ENCODE assay signal across 10 cellular contexts in genomic region chr11:64888406-64888757, GRCh38. TPM values are rescaled to one million over a fixed set of nuclear protein-coding genes. Genes with fewer than 3 reads are reported as not detected.
A peak's percentile ranks its signal among the peaks of the same experiment; 100 is the strongest.
DNase-seq lines count a peak whose midpoint lies in the region; ATAC-seq, FAIRE-seq and TF ChIP-seq lines count a peak whose summit lies in the region.
"Had no signal": no experiment of that assay in that cellular context is flagged by ENCODE, and none has a peak within 500 bp of the region (broad histone marks: within the 10 kb centered on the region; RNA-seq: fewer than 3 reads in every experiment).

No MANE protein-coding gene starts in this region.

- no peak for TF ChIP-seq RAD21 in HepG2 (CRISPR knock-in tag; IDR thresholded peaks at IDR 0.05)

- H3K27ac ChIP-seq in HepG2 (ENCODE audit: extremely low read length, insufficient read depth, low read length) (peak overlapping the region; percentile 67), right lobe of liver (peak overlapping the region in 1 of 3 donors; percentile 37), astrocyte (ENCODE audit: low read depth, low read length) (no peak overlapping the region), muscle layer of duodenum (ENCODE audit: low read length) (peak overlapping the region; percentile 30), brain microvascular endothelial cell (no peak overlapping the region)

- POLR2A ChIA-PET in HepG2 (lab: Yijun Ruan, JAX) = interaction anchor here (0.7 to 11.5 kb wide), 13 partner anchors 12 to 373 kb away, joined by 3 to 132 read pairs (median 7); partner anchors contain the start of genes BATF2, EHD1, GPHA2 and POLA2

- H3K27ac Mint-ChIP-seq in astrocyte (ENCODE audit: unreplicated experiment) = no peak overlapping the region

- TF ChIP-seq POLR2A in HepG2 (IDR thresholded peaks at IDR 0.05; ENCODE audit: insufficient read depth in 1 of 2, low read depth in 2 of 2, low read length in 2 of 2) (no peak), right lobe of liver (IDR thresholded peaks at IDR 0.05) (no peak)

- H3K9me3 ChIP-seq in HepG2 (ENCODE audit: low read length) = no peaks in the 10 kb centered on the region
- H3K9me3 ChIP-seq in right lobe of liver = no peaks in the 10 kb centered on the region
- H3K9me3 ChIP-seq in astrocyte (ENCODE audit: insufficient read depth, low read depth, low read length) = no peaks in the 10 kb centered on the region
- H3K9me3 ChIP-seq in muscle layer of duodenum (ENCODE audit: control insufficient read depth in 1 of 2, low read length in 2 of 2) = no peaks in the 10 kb centered on the region

- H3K9me3 Mint-ChIP-seq in astrocyte (ENCODE audit: unreplicated experiment) = no peaks in the 10 kb centered on the region

- no peak for DNase-seq in HepG2 (ENCODE audit: low spot score)
- DNase-seq in right lobe of liver = no peak
- DNase-seq in astrocyte (ENCODE audit: low read depth) = no peak
- no peak for DNase-seq in brain microvascular endothelial cell
- DNase-seq in HT-29 (ENCODE audit: low spot score) = no peak

- 1% methylated on average over 7 of the region's 8 CpGs for WGBS in HepG2 (ENCODE audit: low lambda C conversion rate)
- 21% methylated on average over 4 of the region's 8 CpGs for WGBS in right lobe of liver (ENCODE audit: insufficient coverage, low coverage, low lambda C conversion rate, missing lambda C conversion rate)

- peak overlapping the region; percentile 58 for H3K9ac ChIP-seq in HepG2 (ENCODE audit: insufficient read depth, low read depth, low read length)
- peak overlapping the region; percentile 52 for H3K9ac ChIP-seq in astrocyte (ENCODE audit: low read length)

- H3K36me3 Mint-ChIP-seq in astrocyte (ENCODE audit: low read depth, unreplicated experiment) = peaks cover 2% of the 10 kb centered on the region

- no peak for FAIRE-seq in HepG2 (lab: Jason Lieb, UNC)
- no peak for FAIRE-seq in astrocyte (lab: Jason Lieb, UNC)

- no peak for TF ChIP-seq CTCF in HepG2 (CRISPR knock-in tag; IDR thresholded peaks at IDR 0.05)
- no peak for TF ChIP-seq CTCF in right lobe of liver (IDR thresholded peaks at IDR 0.05)
- no peak for TF ChIP-seq CTCF in astrocyte (IDR thresholded peaks at IDR 0.05; ENCODE audit: insufficient read depth, low read depth, low read length)
- no peak for TF ChIP-seq CTCF in brain microvascular endothelial cell (IDR thresholded peaks at IDR 0.05; ENCODE audit: low read depth, low read length, missing control alignments)

- H3K36me3 ChIP-seq in HepG2 (replicated peaks in 1 of 2; ENCODE audit: control insufficient read depth in 1 of 2, insufficient read depth in 2 of 2, low read length in 2 of 2) = no peaks in the 10 kb centered on the region
- H3K36me3 ChIP-seq in right lobe of liver = no peaks in the 10 kb centered on the region
- H3K36me3 ChIP-seq in astrocyte (ENCODE audit: insufficient read depth, low read length) = no peaks in the 10 kb centered on the region
- no peaks in the 10 kb centered on the region for H3K36me3 ChIP-seq in muscle layer of duodenum (ENCODE audit: control insufficient read depth in 1 of 2, insufficient read depth in 2 of 2, low read length in 2 of 2)
- no peaks in the 10 kb centered on the region for H3K36me3 ChIP-seq in brain microvascular endothelial cell (replicated peaks)

- no peak overlapping the region for H2AFZ ChIP-seq in HepG2 (ENCODE audit: low read length)
- peak overlapping the region; percentile 99 for H2AFZ ChIP-seq in astrocyte (ENCODE audit: low read depth, low read length)

- CTCF ChIA-PET in HepG2 (lab: Yijun Ruan, JAX; ENCODE audit: low intra/inter-chr PET ratio, low total read pairs) = interaction anchor here (1.5 kb wide), 1 partner anchor 41 kb away, joined by 16 read pairs; no protein-coding TSS in a partner anchor

- TF ChIP-seq EP300 in HepG2 (IDR thresholded peaks at IDR 0.05; ENCODE audit: low read depth in 2 of 2, low read length in 2 of 2) (no peak; a peak in 1 of 4 replicates), HepG2 (CRISPR knock-in tag; IDR thresholded peaks at IDR 0.05; ENCODE audit: borderline replicate concordance) (no peak)

- H3K27me3 Mint-ChIP-seq in astrocyte (ENCODE audit: low read depth, unreplicated experiment) = peaks cover 7% of the 10 kb centered on the region

- H3K4me2 ChIP-seq in HepG2 (ENCODE audit: low read depth, low read length) (peak overlapping the region; percentile 98), astrocyte (ENCODE audit: low read length) (peak overlapping the region; percentile 85)

- ATAC-seq in HepG2 (no peak), right lobe of liver (no peak), GM21723 (IDR thresholded peaks at IDR 0.05; ENCODE audit: unreplicated experiment) (no peak), HG03108 (IDR thresholded peaks at IDR 0.05; ENCODE audit: unreplicated experiment) (no peak)

- H3K79me2 ChIP-seq in HepG2 (ENCODE audit: insufficient read depth, low read length) (peaks cover 27% of the 10 kb centered on the region), astrocyte (ENCODE audit: insufficient read depth, low read length) (no peaks in the 10 kb centered on the region)

- H3K4me3 ChIP-seq in HepG2 (replicated peaks in 1 of 3; ENCODE audit: insufficient read depth in 1 of 3, low read depth in 2 of 3, low read length in 3 of 3) = peak overlapping the region; percentile 19 to 76 (median 42)
- H3K4me3 ChIP-seq in right lobe of liver = no peak overlapping the region
- peak overlapping the region; percentile 38 for H3K4me3 ChIP-seq in astrocyte (ENCODE audit: insufficient read depth, low read depth, low read length)
- H3K4me3 ChIP-seq in muscle layer of duodenum (ENCODE audit: low read depth in 1 of 2, low read length in 2 of 2) = peak overlapping the region; percentile 21 to 54
- no peak overlapping the region for H3K4me3 ChIP-seq in brain microvascular endothelial cell (ENCODE audit: low read depth, low read length)

- BruUV-seq in HepG2 (replicated peaks; lab: Mats Ljungman, UMichigan) = no TSS peak

- H3K4me3 Mint-ChIP-seq in astrocyte (ENCODE audit: unreplicated experiment) = peak overlapping the region; percentile 79

- H3K4me1 Mint-ChIP-seq in astrocyte (ENCODE audit: low read depth, unreplicated experiment) = peaks cover 14% of the 10 kb centered on the region

- intact Hi-C loops in HepG2 (cut with micrococcal nuclease; ENCODE audit: unreplicated experiment) = loop anchor here (2.0 kb wide), 1 partner anchor 18 kb away; no protein-coding TSS in a partner anchor
- intact Hi-C loops in right lobe of liver (cut with DNase I) = no loop called here

- H3K4me1 ChIP-seq in HepG2 (ENCODE audit: insufficient read depth, low read length) (peaks cover 87% of the 10 kb centered on the region), right lobe of liver (peaks cover 0 to 46% (median 8%) of the 10 kb centered on the region in 4 donors), astrocyte (ENCODE audit: insufficient read depth, low read length) (peaks cover 8% of the 10 kb centered on the region), muscle layer of duodenum (ENCODE audit: control insufficient read depth in 1 of 2, insufficient read depth in 2 of 2, low read length in 2 of 2) (peaks cover 0 to 11% of the 10 kb centered on the region in 2 donors)

- H3K27me3 ChIP-seq in HepG2 (ENCODE audit: control insufficient read depth in 1 of 2, insufficient read depth in 2 of 2, low read length in 2 of 2) (no peaks in the 10 kb centered on the region; a peak in 1 of 5 replicates), right lobe of liver (no peaks in the 10 kb centered on the region), astrocyte (ENCODE audit: insufficient read depth, low read length) (no peaks in the 10 kb centered on the region), muscle layer of duodenum (ENCODE audit: low read depth, low read length) (no peaks in the 10 kb centered on the region), brain microvascular endothelial cell (replicated peaks) (no peaks in the 10 kb centered on the region)

- H4K20me1 ChIP-seq in HepG2 (ENCODE audit: insufficient read depth, low read length) (peaks cover 10% of the 10 kb centered on the region; the same call in 1 of the 2 replicates), astrocyte (ENCODE audit: insufficient read depth, low read length) (no peaks in the 10 kb centered on the region)

- in situ Hi-C loops in HepG2 (cut with HindIII; ENCODE audit: extremely low pct_ligation_motif_present, low pct_unique_long_range_greater_than_20kb) = no loop called here
- in situ Hi-C loops in brain microvascular endothelial cell (cut with HindIII; ENCODE audit: low pct_ligation_motif_present, low sequenced_read_pairs) = no loop called here

RNA-seq across cellular contexts. Expression of gene EHD1, which starts 10.0 kb away (rescaled TPM):
- total RNA-seq in HepG2 (2016; rRNA removed; fragmentation: Illumina TruSeq; extraction: Trizol) = 22.0 and 26.6 TPM in 2 replicates
- 8.1 and 9.7 TPM in 2 replicates for total RNA-seq in HepG2 (2016; cell fraction: cytosol; rRNA removed; fragmentation: Illumina TruSeq; extraction: Trizol; ENCODE audit: low read depth)
- 22.9 and 29.1 TPM in 2 replicates for total RNA-seq in HepG2 (2016; cell fraction: insoluble cytoplasmic fraction; rRNA removed; fragmentation: Illumina TruSeq; extraction: Trizol)
- total RNA-seq in HepG2 (2016; cell fraction: membrane; rRNA removed; fragmentation: Illumina TruSeq; extraction: Trizol) = 11.0 and 11.5 TPM in 2 replicates
- total RNA-seq in HepG2 (2016; cell fraction: nucleus; rRNA removed; fragmentation: Illumina TruSeq; extraction: Trizol) = 16.8 and 19.6 TPM in 2 replicates
- 23.6 and 29.4 TPM in 2 replicates for polyA plus RNA-seq in HepG2 (2011; rRNA removed)
- 20.8 and 31.1 TPM in 2 replicates for polyA plus RNA-seq in HepG2 (2011; cell fraction: cytosol; rRNA removed)
- polyA plus RNA-seq in HepG2 (2011; cell fraction: nucleus; rRNA removed) = 42.3 and 43.0 TPM in 2 replicates
- polyA plus RNA-seq in HepG2 (2012) = 18.8 and 23.3 TPM in 2 replicates
- polyA plus RNA-seq in HepG2 (2016; cell fraction: cytosol; fragmentation: Illumina TruSeq; extraction: Trizol; ENCODE audit: low read depth) = 3.5 and 3.9 TPM in 2 replicates
- 29.0 and 35.3 TPM in 2 replicates for polyA plus RNA-seq in HepG2 (2016; cell fraction: insoluble cytoplasmic fraction; fragmentation: Illumina TruSeq; extraction: Trizol; ENCODE audit: low read depth)
- polyA plus RNA-seq in HepG2 (2016; cell fraction: membrane; fragmentation: Illumina TruSeq; extraction: Trizol; ENCODE audit: low read depth) = 7.9 and 9.3 TPM in 2 replicates
- polyA plus RNA-seq in HepG2 (2016; cell fraction: nucleus; fragmentation: Illumina TruSeq; extraction: Trizol; ENCODE audit: insufficient read depth, low read depth) = 33.4 and 34.4 TPM in 2 replicates
- polyA minus RNA-seq in HepG2 (2011; rRNA and poly(A)+ RNA removed; ENCODE audit: low replicate concordance) = 63.9 and 78.7 TPM in 2 replicates
- 21.2 and 28.0 TPM in 2 replicates for polyA minus RNA-seq in HepG2 (2011; cell fraction: cytosol; rRNA and poly(A)+ RNA removed)
- polyA minus RNA-seq in HepG2 (2011; cell fraction: nucleus; rRNA and poly(A)+ RNA removed) = 15.5 and 22.1 TPM in 2 replicates
- 10 to 100 TPM; 18.8 to 36.1 (median 26.3) TPM for total RNA-seq in right lobe of liver
- total RNA-seq in astrocyte = 182 and 201 TPM in 2 replicates
- 118 and 123 TPM in 2 replicates for total RNA-seq in HT-29 (2014; rRNA removed; shearing (Covaris generic))

RNA-seq across cellular contexts. Expression of gene ATG2A, which starts 28.6 kb away (rescaled TPM):
- total RNA-seq in HepG2 (2016; rRNA removed; fragmentation: Illumina TruSeq; extraction: Trizol) (6.5 and 6.7 TPM in 2 replicates), right lobe of liver (10 to 100 TPM; 26.4 to 42.9 (median 32.2) TPM), astrocyte (21.4 and 21.8 TPM in 2 replicates)
- 5.0 and 5.3 TPM in 2 replicates for total RNA-seq in HepG2 (2016; cell fraction: cytosol; rRNA removed; fragmentation: Illumina TruSeq; extraction: Trizol; ENCODE audit: low read depth)
- total RNA-seq in HepG2 (2016; cell fraction: insoluble cytoplasmic fraction; rRNA removed; fragmentation: Illumina TruSeq; extraction: Trizol) = 5.7 and 6.9 TPM in 2 replicates
- 3.5 and 4.7 TPM in 2 replicates for total RNA-seq in HepG2 (2016; cell fraction: membrane; rRNA removed; fragmentation: Illumina TruSeq; extraction: Trizol)
- 7.1 and 8.3 TPM in 2 replicates for total RNA-seq in HepG2 (2016; cell fraction: nucleus; rRNA removed; fragmentation: Illumina TruSeq; extraction: Trizol)
- polyA plus RNA-seq in HepG2 (2011; rRNA removed) = 8.0 and 13.2 TPM in 2 replicates
- 4.6 and 6.5 TPM in 2 replicates for polyA plus RNA-seq in HepG2 (2011; cell fraction: cytosol; rRNA removed)
- 81.8 and 92.1 TPM in 2 replicates for polyA plus RNA-seq in HepG2 (2011; cell fraction: nucleus; rRNA removed)
- 14.9 and 21.4 TPM in 2 replicates for polyA plus RNA-seq in HepG2 (2012)
- 1.0 and 1.2 TPM in 2 replicates for polyA plus RNA-seq in HepG2 (2016; cell fraction: cytosol; fragmentation: Illumina TruSeq; extraction: Trizol; ENCODE audit: low read depth)
- 5.5 and 7.6 TPM in 2 replicates for polyA plus RNA-seq in HepG2 (2016; cell fraction: insoluble cytoplasmic fraction; fragmentation: Illumina TruSeq; extraction: Trizol; ENCODE audit: low read depth)
- 1.9 and 2.0 TPM in 2 replicates for polyA plus RNA-seq in HepG2 (2016; cell fraction: membrane; fragmentation: Illumina TruSeq; extraction: Trizol; ENCODE audit: low read depth)
- polyA plus RNA-seq in HepG2 (2016; cell fraction: nucleus; fragmentation: Illumina TruSeq; extraction: Trizol; ENCODE audit: insufficient read depth, low read depth) = 19.9 and 22.1 TPM in 2 replicates
- polyA minus RNA-seq in HepG2 (2011; rRNA and poly(A)+ RNA removed; ENCODE audit: low replicate concordance) = 20.7 and 23.4 TPM in 2 replicates
- 11.5 and 17.2 TPM in 2 replicates for polyA minus RNA-seq in HepG2 (2011; cell fraction: cytosol; rRNA and poly(A)+ RNA removed)
- 24.7 and 27.0 TPM in 2 replicates for polyA minus RNA-seq in HepG2 (2011; cell fraction: nucleus; rRNA and poly(A)+ RNA removed)
- 47.1 and 50.5 TPM in 2 replicates for total RNA-seq in HT-29 (2014; rRNA removed; shearing (Covaris generic))

RNA-seq across cellular contexts. Expression of gene PPP2R5B, which starts 36.1 kb away (rescaled TPM):
- 1.6 and 2.3 TPM in 2 replicates for total RNA-seq in HepG2 (2016; rRNA removed; fragmentation: Illumina TruSeq; extraction: Trizol)
- 0.53 and 0.61 TPM in 2 replicates for total RNA-seq in HepG2 (2016; cell fraction: cytosol; rRNA removed; fragmentation: Illumina TruSeq; extraction: Trizol; ENCODE audit: low read depth)
- 1.6 and 2.9 TPM in 2 replicates for total RNA-seq in HepG2 (2016; cell fraction: insoluble cytoplasmic fraction; rRNA removed; fragmentation: Illumina TruSeq; extraction: Trizol)
- 1.7 and 1.9 TPM in 2 replicates for total RNA-seq in HepG2 (2016; cell fraction: membrane; rRNA removed; fragmentation: Illumina TruSeq; extraction: Trizol)
- total RNA-seq in HepG2 (2016; cell fraction: nucleus; rRNA removed; fragmentation: Illumina TruSeq; extraction: Trizol) = 1.9 and 2.8 TPM in 2 replicates
- 8.3 and 12.6 TPM in 2 replicates for polyA plus RNA-seq in HepG2 (2011; rRNA removed)
- polyA plus RNA-seq in HepG2 (2011; cell fraction: cytosol; rRNA removed) = 5.2 and 5.5 TPM in 2 replicates
- polyA plus RNA-seq in HepG2 (2011; cell fraction: nucleus; rRNA removed) = 38.0 and 39.6 TPM in 2 replicates
- polyA plus RNA-seq in HepG2 (2012) = 6.5 and 7.2 TPM in 2 replicates
- 0.45 and 0.76 TPM in 2 replicates for polyA plus RNA-seq in HepG2 (2016; cell fraction: cytosol; fragmentation: Illumina TruSeq; extraction: Trizol; ENCODE audit: low read depth)
- 1.6 and 2.0 TPM in 2 replicates for polyA plus RNA-seq in HepG2 (2016; cell fraction: insoluble cytoplasmic fraction; fragmentation: Illumina TruSeq; extraction: Trizol; ENCODE audit: low read depth)
- polyA plus RNA-seq in HepG2 (2016; cell fraction: membrane; fragmentation: Illumina TruSeq; extraction: Trizol; ENCODE audit: low read depth) = 1.3 and 2.0 TPM in 2 replicates
- 6.5 and 7.0 TPM in 2 replicates for polyA plus RNA-seq in HepG2 (2016; cell fraction: nucleus; fragmentation: Illumina TruSeq; extraction: Trizol; ENCODE audit: insufficient read depth, low read depth)
- polyA minus RNA-seq in HepG2 (2011; rRNA and poly(A)+ RNA removed; ENCODE audit: low replicate concordance) = 4.2 and 6.0 TPM in 2 replicates
- 2.0 and 4.1 TPM in 2 replicates for polyA minus RNA-seq in HepG2 (2011; cell fraction: cytosol; rRNA and poly(A)+ RNA removed)
- polyA minus RNA-seq in HepG2 (2011; cell fraction: nucleus; rRNA and poly(A)+ RNA removed) = 4.6 and 4.8 TPM in 2 replicates
- total RNA-seq in right lobe of liver = 10 to 100 TPM in 1 of 6 experiments, 1 to 10 TPM in 5; 6.8 to 12.6 (median 8.9) TPM
- 22.5 and 24.1 TPM in 2 replicates for total RNA-seq in astrocyte
- total RNA-seq in HT-29 (2014; rRNA removed; shearing (Covaris generic)) = 7.9 and 8.9 TPM in 2 replicates

RNA-seq across cellular contexts. Expression of gene CDC42BPG, which starts 43.9 kb away (rescaled TPM):
- total RNA-seq in HepG2 (2016; rRNA removed; fragmentation: Illumina TruSeq; extraction: Trizol) (0.77 and 1.4 TPM in 2 replicates), right lobe of liver (1 to 10 TPM in 1 of 6 experiments, under 1 TPM in 5; 0.63 to 1.1 (median 0.99) TPM), astrocyte (2.0 and 4.6 TPM in 2 replicates)
- total RNA-seq in HepG2 (2016; cell fraction: cytosol; rRNA removed; fragmentation: Illumina TruSeq; extraction: Trizol; ENCODE audit: low read depth) = 0.10 and 0.35 TPM in 2 replicates
- total RNA-seq in HepG2 (2016; cell fraction: insoluble cytoplasmic fraction; rRNA removed; fragmentation: Illumina TruSeq; extraction: Trizol) = 0.42 and 1.4 TPM in 2 replicates
- total RNA-seq in HepG2 (2016; cell fraction: membrane; rRNA removed; fragmentation: Illumina TruSeq; extraction: Trizol) = 0.37 and 0.38 TPM in 2 replicates
- total RNA-seq in HepG2 (2016; cell fraction: nucleus; rRNA removed; fragmentation: Illumina TruSeq; extraction: Trizol) = 1.8 and 2.0 TPM in 2 replicates
- polyA plus RNA-seq in HepG2 (2011; rRNA removed) = 0.55 and 0.99 TPM in 2 replicates
- polyA plus RNA-seq in HepG2 (2011; cell fraction: cytosol; rRNA removed) = 0.34 and 0.54 TPM in 2 replicates
- polyA plus RNA-seq in HepG2 (2011; cell fraction: nucleus; rRNA removed) = 6.3 and 7.3 TPM in 2 replicates
- 1.2 and 1.3 TPM in 2 replicates for polyA plus RNA-seq in HepG2 (2012)
- polyA plus RNA-seq in HepG2 (2016; cell fraction: cytosol; fragmentation: Illumina TruSeq; extraction: Trizol; ENCODE audit: low read depth) = 0.06 and 0.11 TPM in 2 replicates
- polyA plus RNA-seq in HepG2 (2016; cell fraction: insoluble cytoplasmic fraction; fragmentation: Illumina TruSeq; extraction: Trizol; ENCODE audit: low read depth) = 0.63 and 0.75 TPM in 2 replicates
- 0.24 and 0.70 TPM in 2 replicates for polyA plus RNA-seq in HepG2 (2016; cell fraction: membrane; fragmentation: Illumina TruSeq; extraction: Trizol; ENCODE audit: low read depth)
- polyA plus RNA-seq in HepG2 (2016; cell fraction: nucleus; fragmentation: Illumina TruSeq; extraction: Trizol; ENCODE audit: insufficient read depth, low read depth) = 4.9 and 5.6 TPM in 2 replicates
- polyA minus RNA-seq in HepG2 (2011; rRNA and poly(A)+ RNA removed; ENCODE audit: low replicate concordance) = 1.3 and 2.7 TPM in 2 replicates
- 0.59 and 1.6 TPM in 2 replicates for polyA minus RNA-seq in HepG2 (2011; cell fraction: cytosol; rRNA and poly(A)+ RNA removed)
- 1.9 and 4.0 TPM in 2 replicates for polyA minus RNA-seq in HepG2 (2011; cell fraction: nucleus; rRNA and poly(A)+ RNA removed)
- total RNA-seq in HT-29 (2014; rRNA removed; shearing (Covaris generic)) = 22.7 and 24.7 TPM in 2 replicates

RNA-seq across cellular contexts. Expression of gene GPHA2, which starts 47.3 kb away (rescaled TPM):
- total RNA-seq in HepG2 (2016; rRNA removed; fragmentation: Illumina TruSeq; extraction: Trizol) (11.6 and 19.1 TPM in 2 replicates), right lobe of liver (under 1 TPM in 1 of 6 experiments, not detected in 5; 0.46 TPM), astrocyte (not detected in 2 replicates)
- total RNA-seq in HepG2 (2016; cell fraction: cytosol; rRNA removed; fragmentation: Illumina TruSeq; extraction: Trizol; ENCODE audit: low read depth) = 5.4 and 8.4 TPM in 2 replicates
- total RNA-seq in HepG2 (2016; cell fraction: insoluble cytoplasmic fraction; rRNA removed; fragmentation: Illumina TruSeq; extraction: Trizol) = 14.5 and 23.6 TPM in 2 replicates
- total RNA-seq in HepG2 (2016; cell fraction: membrane; rRNA removed; fragmentation: Illumina TruSeq; extraction: Trizol) = 9.9 and 10.1 TPM in 2 replicates
- 16.1 and 16.5 TPM in 2 replicates for total RNA-seq in HepG2 (2016; cell fraction: nucleus; rRNA removed; fragmentation: Illumina TruSeq; extraction: Trizol)
- 10.1 and 13.0 TPM in 2 replicates for polyA plus RNA-seq in HepG2 (2011; rRNA removed)
- polyA plus RNA-seq in HepG2 (2011; cell fraction: cytosol; rRNA removed) = 9.1 and 24.9 TPM in 2 replicates
- 5.5 and 7.6 TPM in 2 replicates for polyA plus RNA-seq in HepG2 (2011; cell fraction: nucleus; rRNA removed)
- polyA plus RNA-seq in HepG2 (2012) = 4.9 and 6.7 TPM in 2 replicates
- polyA plus RNA-seq in HepG2 (2016; cell fraction: cytosol; fragmentation: Illumina TruSeq; extraction: Trizol; ENCODE audit: low read depth) = 8.6 and 12.5 TPM in 2 replicates
- 17.0 and 17.6 TPM in 2 replicates for polyA plus RNA-seq in HepG2 (2016; cell fraction: insoluble cytoplasmic fraction; fragmentation: Illumina TruSeq; extraction: Trizol; ENCODE audit: low read depth)
- 11.7 and 13.3 TPM in 2 replicates for polyA plus RNA-seq in HepG2 (2016; cell fraction: membrane; fragmentation: Illumina TruSeq; extraction: Trizol; ENCODE audit: low read depth)
- polyA plus RNA-seq in HepG2 (2016; cell fraction: nucleus; fragmentation: Illumina TruSeq; extraction: Trizol; ENCODE audit: insufficient read depth, low read depth) = 33.1 and 38.1 TPM in 2 replicates
- polyA minus RNA-seq in HepG2 (2011; rRNA and poly(A)+ RNA removed; ENCODE audit: low replicate concordance) = 18.7 TPM in 1 of 2 replicates, not detected in the other
- polyA minus RNA-seq in HepG2 (2011; cell fraction: cytosol; rRNA and poly(A)+ RNA removed) = 2.4 TPM in 2 replicates
- polyA minus RNA-seq in HepG2 (2011; cell fraction: nucleus; rRNA and poly(A)+ RNA removed) = 1.1 and 1.7 TPM in 2 replicates
- not detected in 2 replicates for total RNA-seq in HT-29 (2014; rRNA removed; shearing (Covaris generic))
- total RNA-seq: SK-MEL-5, ureter had no signal

Comparison
In these comparisons a context has a peak if more than half of its experiments do, and no peak if none do; other contexts are left out.
1. H3K4me3 ChIP-seq: peak in HepG2 (3 of 3), astrocyte (single experiment) and muscle layer of duodenum (2 of 2); none in right lobe of liver (0 of 3) and brain microvascular endothelial cell (single experiment).
2. H3K27ac ChIP-seq: peak in HepG2 (single experiment) and muscle layer of duodenum (single experiment); none in astrocyte (single experiment) and brain microvascular endothelial cell (single experiment).